Comparison of ENCODE assay signal across 18 cellular contexts in the genomic region with DNA sequence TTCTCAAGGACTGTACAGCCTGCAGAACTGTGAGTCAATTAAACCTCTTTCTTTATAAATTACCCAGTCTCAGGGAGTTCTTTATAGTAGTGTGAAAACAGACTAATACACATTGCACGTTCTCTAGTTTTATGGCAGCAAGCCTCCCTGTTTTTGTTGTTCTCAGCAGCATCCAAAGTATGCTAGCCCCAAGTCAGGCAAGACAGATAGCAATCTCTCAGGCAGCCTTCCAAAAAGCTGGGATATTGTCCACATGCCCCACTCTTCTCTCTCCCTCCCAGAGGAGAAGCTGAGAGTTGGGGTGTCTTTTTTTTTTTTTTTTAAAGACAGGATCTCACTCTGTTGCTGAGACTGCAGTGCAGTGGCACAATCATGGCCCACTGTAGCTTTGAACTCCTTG.
DNase-seq lines count a peak whose midpoint lies in the region; ATAC-seq and TF ChIP-seq lines count a peak whose summit lies in the region.
"Had no signal": no experiment of that assay in that cellular context is flagged by ENCODE, and none has a peak within 500 bp of the region (broad histone marks: within the 10 kb centered on the region; RNA-seq: fewer than 3 reads in every experiment).

No MANE protein-coding gene starts in this region.

- TF ChIP-seq CTCF in BJ (IDR thresholded peaks at IDR 0.05; ENCODE audit: insufficient read depth, low read depth, low read length) (no peak), fibroblast of villous mesenchyme (IDR thresholded peaks at IDR 0.05; ENCODE audit: insufficient read depth, low read depth, low read length) (no peak), omental fat pad (IDR thresholded peaks at IDR 0.05) (no peak), upper lobe of left lung (IDR thresholded peaks at IDR 0.05) (no peak), lower leg skin (IDR thresholded peaks at IDR 0.05) (no peak)

- DNase-seq in BJ (ENCODE audit: low read depth) (peak; percentile 23), GM04503 (ENCODE audit: low read depth) (peak; percentile 22), M059J (ENCODE audit: low read depth) (peak; percentile 39), fibroblast of villous mesenchyme (ENCODE audit: low read depth) (peak; percentile 87), omental fat pad (ENCODE audit: low spot score) (no peak), upper lobe of left lung (no peak), lower leg skin (ENCODE audit: low spot score in 2 of 2) (no peak)
- DNase-seq: 8988T; ACHN; CD4-positive, CD25-positive, alpha-beta regulatory T cell; CD8-positive, alpha-beta T cell; DMS 273 treated with DMSO at 0.1 percent for 48 hours; DMS79; GOT3 had no signal

- H3K36me3 ChIP-seq in BJ (ENCODE audit: control insufficient read depth, insufficient read depth, low read length) = no peaks in the 10 kb centered on the region
- H3K36me3 ChIP-seq in upper lobe of left lung = peaks cover 0 to 19% (median 3%) of the 10 kb centered on the region in 4 donors
- H3K36me3 ChIP-seq: BLaER1, HAP-1 had no signal

- ATAC-seq in omental fat pad (ENCODE audit: low FRiP score) (no peak), upper lobe of left lung (ENCODE audit: low FRiP score in 2 of 2) (no peak)
- ATAC-seq: A549; CD8-positive, alpha-beta T cell had no signal

- no peaks in the 10 kb centered on the region for H3K9me3 ChIP-seq in upper lobe of left lung
- H3K9me3 ChIP-seq: A549, HAP-1 had no signal

- POLR2A ChIA-PET in BJ (lab: Charles Lee) = no interaction called here

- no peaks in the 10 kb centered on the region for H3K4me1 ChIP-seq in upper lobe of left lung
- H3K4me1 ChIP-seq: A549, BLaER1 had no signal

- no peak overlapping the region for H3K27ac ChIP-seq in upper lobe of left lung
- H3K27ac ChIP-seq: A549, BLaER1, C4-2B had no signal

- TF ChIP-seq EP300 in upper lobe of left lung (IDR thresholded peaks at IDR 0.05) = no peak

- H3K27me3 ChIP-seq in BJ (ENCODE audit: control insufficient read depth, insufficient read depth, low read length) = no peaks in the 10 kb centered on the region
- no peaks in the 10 kb centered on the region for H3K27me3 ChIP-seq in upper lobe of left lung
- H3K27me3 ChIP-seq: BLaER1 had no signal

- intact Hi-C loops in lower leg skin (cut with DNase I; ENCODE audit: low total_unique reads) = no loop called here

- H3K4me3 ChIP-seq in BJ (ENCODE audit: low read depth, low read length) (no peak overlapping the region), fibroblast of villous mesenchyme (ENCODE audit: low read depth, low read length) (no peak overlapping the region), upper lobe of left lung (no peak overlapping the region), lower leg skin (ENCODE audit: low read depth, poor library complexity, severe bottlenecking) (no peak overlapping the region)
- H3K4me3 ChIP-seq: A549, BLaER1, HAP-1 had no signal

- CTCF ChIA-PET in BJ (lab: Yijun Ruan, JAX) = no interaction called here

- 85 to 100% methylated on average over 1 of the region's 1 CpG for WGBS in upper lobe of left lung, 2 donors
- WGBS in lower leg skin, 2 donors = 44 to 68% methylated on average over 1 of the region's 1 CpG

- no peak for TF ChIP-seq POLR2A in upper lobe of left lung (IDR thresholded peaks at IDR 0.05)
- no peak for TF ChIP-seq POLR2A in lower leg skin (IDR thresholded peaks at IDR 0.05)

Comparison
In these comparisons a context has a peak if more than half of its experiments do, and no peak if none do; other contexts are left out.
1. DNase-seq: peak in BJ (single experiment), GM04503 (single experiment), M059J (single experiment) and fibroblast of villous mesenchyme (single experiment); none in omental fat pad (single experiment), upper lobe of left lung (0 of 2) and lower leg skin (0 of 2).